ENCODE assay signal across 13 cellular contexts in genomic region chr3:151580592-151580991, GRCh38.
DNase-seq lines count a peak whose midpoint lies in the region; ATAC-seq and TF ChIP-seq lines count a peak whose summit lies in the region.
"Had no signal": no experiment of that assay in that cellular context is flagged by ENCODE, and none has a peak within 500 bp of the region (broad histone marks: within the 10 kb centered on the region; RNA-seq: fewer than 3 reads in every experiment).

No MANE protein-coding gene starts in this region.

- DNase-seq in HCEC 1CT (peak; percentile 73), SK-MEL-5 (ENCODE audit: low read depth, low spot score) (peak; percentile 5), fibroblast of villous mesenchyme (ENCODE audit: low read depth) (peak; percentile 85), NCI-H1694 treated with DMSO at 0.1 percent for 48 hours (lab: John Stamatoyannopoulos, UW) (no peak), colonic mucosa (no peak), WTC11 (ENCODE audit: low spot score) (no peak)
- DNase-seq: activated CD4-positive, CD25-positive, alpha-beta regulatory T cell; GDM1; NCI-H1694; Peyer's patch; stimulated activated CD4-positive, alpha-beta T cell treated with anti-CD3 and anti-CD28 coated beads, Interleukin-15, amount 100 ng/mL, for 24 hours; stimulated activated naive CD8-positive, alpha-beta T cell treated with anti-CD3 and anti-CD28 coated beads, Interleukin-15, Interleukin-2, amounts not matched to agents 100 U/mL and 50 U/mL, for 24 hours had no signal

- CTCF ChIA-PET in WTC11 (lab: Charles Lee), result no interaction called here

- H3K9me3 ChIP-seq in subcutaneous abdominal adipose tissue (ENCODE audit: control insufficient read depth in 5 of 5, low read length in 5 of 5) (no peaks in the 10 kb centered on the region), colonic mucosa (no peaks in the 10 kb centered on the region)
- H3K9me3 ChIP-seq: Peyer's patch had no signal

- POLR2A ChIA-PET in WTC11 (lab: Charles Lee), result no interaction called here

- intact Hi-C loops in colonic mucosa (cut with DNase I), result no loop called here

- in situ Hi-C loops in SK-MEL-5 (cut with HindIII; ENCODE audit: low pct_unique_long_range_greater_than_20kb, low sequenced_read_pairs), result no loop called here

- H3K4me3 Mint-ChIP-seq in WTC11, result no peak overlapping the region

- H3K4me3 ChIP-seq in fibroblast of villous mesenchyme (ENCODE audit: low read depth, low read length), result no peak overlapping the region
- no peak overlapping the region for H3K4me3 ChIP-seq in subcutaneous abdominal adipose tissue (ENCODE audit: low read depth in 1 of 5, low read length in 5 of 5)
- H3K4me3 ChIP-seq in colonic mucosa, result no peak overlapping the region
- H3K4me3 ChIP-seq: Peyer's patch had no signal

- H3K27me3 ChIP-seq in subcutaneous abdominal adipose tissue (ENCODE audit: control insufficient read depth in 5 of 5, insufficient read depth in 4 of 5, low read length in 5 of 5) (no peaks in the 10 kb centered on the region), colonic mucosa (no peaks in the 10 kb centered on the region)
- H3K27me3 ChIP-seq: Peyer's patch had no signal

- H3K27ac ChIP-seq in subcutaneous abdominal adipose tissue (ENCODE audit: low read depth, low read length), result peak overlapping the region; percentile 12
- no peak overlapping the region for H3K27ac ChIP-seq in colonic mucosa
- H3K27ac ChIP-seq: Peyer's patch had no signal

- H3K9me3 Mint-ChIP-seq in WTC11, result peaks cover 16% of the 10 kb centered on the region

- no peaks in the 10 kb centered on the region for H3K27me3 Mint-ChIP-seq in WTC11 (ENCODE audit: low read depth)

- TF ChIP-seq CTCF in fibroblast of villous mesenchyme (IDR thresholded peaks at IDR 0.05; ENCODE audit: insufficient read depth, low read depth, low read length) (no peak), colonic mucosa (IDR thresholded peaks at IDR 0.05) (no peak), WTC11 (IDR thresholded peaks at IDR 0.05) (no peak)

- H3K4me1 ChIP-seq in subcutaneous abdominal adipose tissue (ENCODE audit: control insufficient read depth in 5 of 5, insufficient read depth in 5 of 5, low read length in 5 of 5) (peaks cover 0 to 17% (median 2%) of the 10 kb centered on the region in 5 donors), colonic mucosa (no peaks in the 10 kb centered on the region)
- H3K4me1 ChIP-seq: Peyer's patch had no signal

- no peak overlapping the region for H3K27ac Mint-ChIP-seq in WTC11

- peaks cover 25% of the 10 kb centered on the region for H3K4me1 Mint-ChIP-seq in WTC11

- H3K36me3 ChIP-seq in subcutaneous abdominal adipose tissue (ENCODE audit: control insufficient read depth in 5 of 5, insufficient read depth in 5 of 5, low read length in 5 of 5) (no peaks in the 10 kb centered on the region), colonic mucosa (no peaks in the 10 kb centered on the region)
- H3K36me3 ChIP-seq: Peyer's patch had no signal

- H3K9ac ChIP-seq in subcutaneous abdominal adipose tissue (ENCODE audit: low read length in 5 of 5) (peak overlapping the region in 1 of 5 donors; percentile 46), colonic mucosa (ENCODE audit: low read depth in 2 of 2, low read length in 2 of 2) (no peak overlapping the region)

- ATAC-seq in WTC11, result no peak
- ATAC-seq: stimulated activated naive CD8-positive, alpha-beta T cell treated with anti-CD3 and anti-CD28 coated beads, Interleukin-15, Interleukin-2, amounts not matched to agents 100 U/mL and 50 U/mL, for 24 hours had no signal

- peaks cover 8% of the 10 kb centered on the region for H3K36me3 Mint-ChIP-seq in WTC11

TF ChIP-seq in WTC11, 78 proteins besides CTCF, POLR2A, EP300 and RAD21 (continues in another document):
- TF ChIP-seq ZNF532 (CRISPR knock-in tag; IDR thresholded peaks at IDR 0.05; ENCODE audit: borderline replicate concordance), result no peak
- TF ChIP-seq TEAD4 (CRISPR knock-in tag; IDR thresholded peaks at IDR 0.05), result no peak
- no peak for TF ChIP-seq TP53 (CRISPR knock-in tag; IDR thresholded peaks at IDR 0.05)
- TF ChIP-seq ATF3 (CRISPR knock-in tag; conservative IDR thresholded peaks at IDR 0.05), result no peak
- no peak for TF ChIP-seq NR1H2 (CRISPR knock-in tag; IDR thresholded peaks at IDR 0.05)
- TF ChIP-seq ARID4B (CRISPR knock-in tag; IDR thresholded peaks at IDR 0.05; ENCODE audit: borderline replicate concordance), result no peak
- no peak for TF ChIP-seq NR2C2 (CRISPR knock-in tag; IDR thresholded peaks at IDR 0.05)
- TF ChIP-seq PRRX2 (CRISPR knock-in tag; IDR thresholded peaks at IDR 0.05), result no peak
- TF ChIP-seq USF1 (CRISPR knock-in tag; IDR thresholded peaks at IDR 0.05), result no peak
- TF ChIP-seq EMX1 (CRISPR knock-in tag; IDR thresholded peaks at IDR 0.05), result no peak
- no peak for TF ChIP-seq TEAD1 (CRISPR knock-in tag; IDR thresholded peaks at IDR 0.05)
- TF ChIP-seq SP1 (CRISPR knock-in tag; conservative IDR thresholded peaks at IDR 0.05), result no peak

Comparison
In these comparisons a context has a peak if more than half of its experiments do, and no peak if none do; other contexts are left out.
1. DNase-seq: peak in HCEC 1CT (single experiment), SK-MEL-5 (single experiment) and fibroblast of villous mesenchyme (single experiment); none in NCI-H1694 treated with DMSO at 0.1 percent for 48 hours (single experiment), colonic mucosa (single experiment) and WTC11 (single experiment).